11 cellular contexts compared by ENCODE assay signal in the genomic region with DNA sequence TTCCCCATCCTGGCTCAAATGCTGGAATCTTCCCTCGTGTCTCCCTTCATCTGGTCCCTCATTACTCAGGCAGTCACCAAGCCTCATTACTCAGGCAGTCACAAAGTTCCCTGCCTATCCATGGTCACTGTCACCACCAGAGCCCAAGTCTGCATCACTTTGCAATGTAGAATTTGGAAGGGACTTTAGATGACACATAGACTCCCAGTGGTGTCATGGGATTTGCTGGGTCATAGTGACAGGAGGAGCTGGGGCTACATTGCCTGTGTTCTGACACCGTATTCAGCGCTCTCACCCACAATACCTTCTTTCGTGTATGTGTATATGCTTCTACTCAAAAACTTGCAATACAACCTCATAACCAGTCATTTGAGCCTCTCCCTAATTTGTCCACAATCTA. TPM values are rescaled to one million over a fixed set of nuclear protein-coding genes. Genes with fewer than 3 reads are reported as not detected.
DNase-seq lines count a peak whose midpoint lies in the region; ATAC-seq and TF ChIP-seq lines count a peak whose summit lies in the region.
"Had no signal": no experiment of that assay in that cellular context is flagged by ENCODE, and none has a peak within 500 bp of the region (broad histone marks: within the 10 kb centered on the region; RNA-seq: fewer than 3 reads in every experiment).

No MANE protein-coding gene starts in this region.

- 72% methylated on average over 4 of the region's 4 CpGs for WGBS in smooth muscle cell (ENCODE audit: low lambda C conversion rate)

- TF ChIP-seq CTCF in colonic mucosa (IDR thresholded peaks at IDR 0.05) (no peak), smooth muscle cell (IDR thresholded peaks at IDR 0.05; ENCODE audit: borderline replicate concordance, insufficient read depth, poor library complexity, severe bottlenecking) (no peak)

- DNase-seq in SK-N-MC (ENCODE audit: low read depth, low spot score) (no peak), colonic mucosa (no peak), smooth muscle cell (lab: John Stamatoyannopoulos, UW; ENCODE audit: unreplicated experiment) (no peak), GM03348 (ENCODE audit: low spot score) (no peak)
- DNase-seq: activated T-cell treated with anti-CD3 and anti-CD28 coated beads, Interleukin-2, amount 50 U/mL, for 4 hours; central memory CD4-positive, alpha-beta T cell; NCI-H226; small intestine had no signal

- H3K4me1 ChIP-seq in colonic mucosa, result peaks cover 11% of the 10 kb centered on the region
- peaks cover 22% of the 10 kb centered on the region for H3K4me1 ChIP-seq in smooth muscle cell (ENCODE audit: low read depth)

- ATAC-seq in GM18519 (IDR thresholded peaks at IDR 0.05; ENCODE audit: low FRiP score, unreplicated experiment), result no peak
- ATAC-seq: activated T-cell treated with anti-CD3 and anti-CD28 coated beads, Interleukin-2, amount 50 U/mL, for 4 hours; GM23338; Panc1 had no signal

- no peak overlapping the region for H2AFZ ChIP-seq in smooth muscle cell (ENCODE audit: low read depth)
- H2AFZ ChIP-seq: GM23338 had no signal

- peaks cover 24% of the 10 kb centered on the region for H3K79me2 ChIP-seq in smooth muscle cell (ENCODE audit: low read depth)

- intact Hi-C loops in colonic mucosa (cut with DNase I), result no loop called here

- H3K27ac ChIP-seq in SK-N-MC, result peak overlapping the region; percentile 67
- peak overlapping the region; percentile 95 for H3K27ac ChIP-seq in colonic mucosa
- peak overlapping the region; percentile 79 for H3K27ac ChIP-seq in smooth muscle cell (ENCODE audit: low read depth)

- H3K27me3 ChIP-seq in colonic mucosa, result no peaks in the 10 kb centered on the region
- H3K27me3 ChIP-seq in smooth muscle cell (ENCODE audit: low read depth), result no peaks in the 10 kb centered on the region

- peaks cover under 1% of the 10 kb centered on the region for H4K20me1 ChIP-seq in smooth muscle cell (ENCODE audit: low read depth)

- no peak overlapping the region for H3K4me2 ChIP-seq in smooth muscle cell
- H3K4me2 ChIP-seq: GM23338 had no signal

- H3K4me3 ChIP-seq in SK-N-MC, result no peak overlapping the region
- no peak overlapping the region for H3K4me3 ChIP-seq in colonic mucosa
- H3K4me3 ChIP-seq in smooth muscle cell, result no peak overlapping the region
- H3K4me3 ChIP-seq: GM23338 had no signal

- H3K36me3 ChIP-seq in SK-N-MC (ENCODE audit: insufficient read depth, low read length), result peaks cover under 1% of the 10 kb centered on the region; the same call in 1 of the 2 replicates
- no peaks in the 10 kb centered on the region for H3K36me3 ChIP-seq in colonic mucosa
- no peaks in the 10 kb centered on the region for H3K36me3 ChIP-seq in smooth muscle cell (ENCODE audit: low read depth)

- peaks cover 34% of the 10 kb centered on the region for H3F3A ChIP-seq in smooth muscle cell (ENCODE audit: low read depth)

- H3K9me3 ChIP-seq in SK-N-MC (ENCODE audit: low read depth, low read length), result no peaks in the 10 kb centered on the region; the same call in 1 of the 2 replicates
- no peaks in the 10 kb centered on the region for H3K9me3 ChIP-seq in colonic mucosa
- H3K9me3 ChIP-seq in smooth muscle cell (replicated peaks; ENCODE audit: low read depth), result no peaks in the 10 kb centered on the region

- H3K9ac ChIP-seq in SK-N-MC (ENCODE audit: insufficient read length) (no peak overlapping the region), colonic mucosa (ENCODE audit: low read depth in 2 of 2, low read length in 2 of 2) (no peak overlapping the region), smooth muscle cell (ENCODE audit: low read depth) (no peak overlapping the region)

RNA-seq across cellular contexts. Expression of a gene that starts 2.1 kb away (rescaled TPM):
- 10 to 100 TPM; 20.2 to 43.0 TPM for total RNA-seq in colonic mucosa
- total RNA-seq in smooth muscle cell, result 111 and 131 TPM in 2 replicates
- polyA plus RNA-seq in smooth muscle cell, result 330 and 518 TPM in 2 replicates

RNA-seq across cellular contexts. Expression of a gene that starts 4.9 kb away (rescaled TPM):
- total RNA-seq in colonic mucosa (100 to 1,000 TPM; 272 to 331 TPM), smooth muscle cell (529 and 848 TPM in 2 replicates)
- 1,164 and 1,292 TPM in 2 replicates for polyA plus RNA-seq in smooth muscle cell

RNA-seq across cellular contexts. Expression of a gene that starts 10.2 kb away (rescaled TPM):
- total RNA-seq in colonic mucosa (10 to 100 TPM in 1 of 2 donors, 1 to 10 TPM in 1; 8.9 to 20.3 TPM), smooth muscle cell (0.27 and 0.94 TPM in 2 replicates)
- 1.6 and 2.1 TPM in 2 replicates for polyA plus RNA-seq in smooth muscle cell

RNA-seq across cellular contexts. Expression of a gene that starts 24.9 kb away (rescaled TPM):
- total RNA-seq in colonic mucosa (10 to 100 TPM; 15.1 to 16.8 TPM), smooth muscle cell (10.9 and 13.7 TPM in 2 replicates)
- polyA plus RNA-seq in smooth muscle cell, result 17.1 and 20.0 TPM in 2 replicates

RNA-seq across cellular contexts. Expression of a gene that starts 42.6 kb away (rescaled TPM):
- total RNA-seq in colonic mucosa, result 1 to 10 TPM; 1.3 to 3.1 TPM
- 0.27 TPM in 1 of 2 replicates, not detected in the other for total RNA-seq in smooth muscle cell
- 0.85 and 0.97 TPM in 2 replicates for polyA plus RNA-seq in smooth muscle cell
